Comparison of ENCODE assay signal across 27 cellular contexts in the genomic region with DNA sequence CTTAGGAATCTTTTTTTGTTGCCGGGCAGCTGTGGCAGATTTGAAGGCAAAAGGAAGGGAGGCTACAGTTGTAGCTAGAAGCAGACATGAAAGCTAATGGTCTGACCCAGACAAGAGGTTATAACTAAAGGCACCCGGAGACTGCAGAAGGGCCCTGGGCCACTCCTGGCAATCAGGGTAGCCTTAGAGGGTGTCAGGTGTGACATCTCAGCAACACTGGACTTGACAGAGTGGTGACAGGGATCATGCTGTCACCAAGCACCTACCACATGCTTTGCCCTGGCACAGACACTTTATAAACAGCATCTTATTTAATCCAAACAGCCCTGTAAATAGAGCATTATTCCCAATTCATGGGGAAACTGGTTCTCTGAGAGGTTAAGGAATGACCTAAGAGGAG. TPM values are rescaled to one million over a fixed set of nuclear protein-coding genes. Genes with fewer than 3 reads are reported as not detected.
"Had no signal": no experiment of that assay in that cellular context is flagged by ENCODE, and none has a peak within 500 bp of the region (broad histone marks: within the 10 kb centered on the region; RNA-seq: fewer than 3 reads in every experiment).

No MANE protein-coding gene starts in this region.

- H3K36me3 ChIP-seq: SJSA1 had no signal

- H3K9me3 ChIP-seq: ascending aorta, SJSA1, SK-N-SH had no signal

- H3K27ac ChIP-seq: ascending aorta, KMS-11, PC-9, SJSA1 had no signal

- H3K4me3 ChIP-seq: ascending aorta, PC-9, SJSA1 had no signal

- DNase-seq: activated CD4-positive, alpha-beta T cell treated with anti-CD3 and anti-CD28 coated beads for 36 hours; activated CD4-positive, alpha-beta T cell treated with anti-CD3 and anti-CD28 coated beads, Interleukin-2, amount 10 ng/mL, durations not matched to agents 7 days and 5 days; activated CD4-positive, alpha-beta T cell treated with anti-CD3 and anti-CD28 coated beads, Interleukin-2, amount 50 U/mL, for 48 hours; activated CD8-positive, alpha-beta T cell treated with anti-CD3 and anti-CD28 coated beads, Interleukin-2, amount 10 ng/mL, durations not matched to agents 7 days and 5 days; activated gamma-delta T cell; activated naive CD4-positive, alpha-beta T cell treated with Interleukin-2 at 50 U/mL for 16 hours; activated naive CD8-positive, alpha-beta T cell treated with anti-CD3 and anti-CD28 coated beads, Interleukin-2, amount 10 ng/mL, durations not matched to agents 7 days and 5 days; activated T-cell treated with anti-CD3 and anti-CD28 coated beads, Interleukin-2, amount 50 U/mL, for 24 hours; amygdala; MM.1S; MV-4-11; NCI-H1092; NCI-H1436 treated with DMSO at 0.1 percent for 48 hours; NCI-H1694 treated with DMSO at 0.1 percent for 48 hours; NCI-H2029; NCI-H345; NCI-H524 treated with DMSO at 0.1 percent for 48 hours; NK-92 treated with Interleukin-12 subunit alpha and Interleukin-12 subunit beta, amount 100 ng/mL, for 24 hours; PC-9; SHP77 treated with DMSO at 0.1 percent for 48 hours; SK-N-SH had no signal

- H3K4me1 ChIP-seq: ascending aorta, SJSA1 had no signal

- ATAC-seq: activated CD4-positive, alpha-beta T cell treated with anti-CD3 and anti-CD28 coated beads for 36 hours; activated CD4-positive, CD25-positive, alpha-beta regulatory T cell treated with anti-CD3 and anti-CD28 coated beads, Interleukin-2, amount 50 U/mL, for 24 hours; activated CD8-positive, alpha-beta T cell treated with anti-CD3 and anti-CD28 coated beads, Interleukin-2, amount 10 ng/mL, durations not matched to agents 7 days and 5 days; WTC11 had no signal

- H3K27me3 ChIP-seq: ascending aorta, SJSA1 had no signal

RNA-seq across cellular contexts. Expression of gene TUB, which starts 25.7 kb away (rescaled TPM):
- total RNA-seq: activated CD8-positive, alpha-beta T cell treated with anti-CD3 and anti-CD28 coated beads, Interleukin-2, amount 10 ng/mL, durations not matched to agents 7 days and 5 days; OCI-LY7; PC-9 had no signal
